11 cellular contexts compared by ENCODE assay signal in genomic region chr22:18070556-18071306, GRCh38. TPM values are rescaled to one million over a fixed set of nuclear protein-coding genes. Genes with fewer than 3 reads are reported as not detected.
A peak's percentile ranks its signal among the peaks of the same experiment; 100 is the strongest.
DNase-seq lines count a peak whose midpoint lies in the region; ATAC-seq and TF ChIP-seq lines count a peak whose summit lies in the region.
"Had no signal": no experiment of that assay in that cellular context is flagged by ENCODE, and none has a peak within 500 bp of the region (broad histone marks: within the 10 kb centered on the region; RNA-seq: fewer than 3 reads in every experiment).

No MANE protein-coding gene starts in this region.

- H3K27ac Mint-ChIP-seq in Calu3 (ENCODE audit: unreplicated experiment): peak overlapping the region; percentile 32
- peak overlapping the region in 5 of 6 donors; percentile 51 to 89 (median 88) for H3K27ac Mint-ChIP-seq in naive B cell

- TF ChIP-seq CTCF in Calu3 (IDR thresholded peaks at IDR 0.05; ENCODE audit: unreplicated experiment) (no peak), GM13977 (IDR thresholded peaks at IDR 0.05; ENCODE audit: extremely low read depth, insufficient read depth, missing control alignments) (peak; percentile 42), astrocyte of the spinal cord (IDR thresholded peaks at IDR 0.05; ENCODE audit: low read depth, low read length) (peak; percentile 27)

- no peaks in the 10 kb centered on the region for H3K27me3 Mint-ChIP-seq in Calu3 (ENCODE audit: unreplicated experiment)
- no peaks in the 10 kb centered on the region for H3K27me3 Mint-ChIP-seq in naive B cell
- H3K27me3 Mint-ChIP-seq: activated B cell treated with CpG ODN at 0.5 μM for 24 hours had no signal

- H3K4me3 Mint-ChIP-seq in Calu3 (ENCODE audit: low read depth, unreplicated experiment) (no peak overlapping the region), naive B cell (peak overlapping the region in 6 of 8 donors; percentile 17 to 89 (median 66))

- H3K36me3 Mint-ChIP-seq in Calu3 (ENCODE audit: insufficient read depth, unreplicated experiment) (no peaks in the 10 kb centered on the region), naive B cell (no peaks in the 10 kb centered on the region)

- in situ Hi-C loops in GM13977 (cut with MboI; ENCODE audit: low pct_unique_long_range_greater_than_20kb, low sequenced_read_pairs, unreplicated experiment) (loop anchor here (10.0 kb wide), 1 partner anchor 236 kb away; no protein-coding TSS in a partner anchor), astrocyte of the spinal cord (cut with HindIII; ENCODE audit: low sequenced_read_pairs) (no loop called here)

- ATAC-seq in naive B cell (ENCODE audit: low read depth in 2 of 2): no peak
- no peak for ATAC-seq in HG03045 (IDR thresholded peaks at IDR 0.05; ENCODE audit: unreplicated experiment)
- ATAC-seq in GM19324 (IDR thresholded peaks at IDR 0.05; ENCODE audit: low FRiP score, unreplicated experiment): no peak

- H3K4me1 Mint-ChIP-seq in Calu3 (ENCODE audit: low read depth, unreplicated experiment) (peaks cover 37% of the 10 kb centered on the region), naive B cell (peaks cover 47 to 81% (median 49%) of the 10 kb centered on the region in 3 donors)

- CTCF ChIA-PET in Calu3 (lab: Charles Lee): interaction anchor here (0.6 kb wide), 1 partner anchor 541 kb away, joined by 4 read pairs; no protein-coding TSS in a partner anchor

- DNase-seq in Calu3 (no peak), GM13977 (ENCODE audit: low spot score) (no peak), astrocyte of the spinal cord (ENCODE audit: low read depth, low spot score) (no peak), naive B cell (no peak), MV-4-11 (lab: John Stamatoyannopoulos, UW) (no peak)
- no peak for DNase-seq in effector CD4-positive, alpha-beta T cell
- DNase-seq: activated B cell treated with CpG ODN at 0.5 μM for 24 hours; activated naive CD4-positive, alpha-beta T cell treated with Interleukin-2 at 50 U/mL for 16 hours; nucleus accumbens had no signal

- intact Hi-C loops in Calu3 (cut with micrococcal nuclease; ENCODE audit: unreplicated experiment): loop anchor here (10.0 kb wide), 1 partner anchor 176 kb away; no protein-coding TSS in a partner anchor

- H3K9me3 Mint-ChIP-seq in Calu3 (ENCODE audit: low read depth, unreplicated experiment): no peaks in the 10 kb centered on the region
- no peaks in the 10 kb centered on the region for H3K9me3 Mint-ChIP-seq in naive B cell
- H3K9me3 Mint-ChIP-seq: activated B cell treated with CpG ODN at 0.5 μM for 24 hours had no signal

- BruUV-seq in Calu3 (replicated peaks; lab: Mats Ljungman, UMichigan): no TSS peak

- no peak overlapping the region for H3K4me3 ChIP-seq in astrocyte of the spinal cord (ENCODE audit: low read depth, low read length)

RNA-seq across cellular contexts. Expression of gene PEX26, which starts 7.1 kb away (rescaled TPM):
- 46.1 and 47.0 TPM in 2 replicates for total RNA-seq in Calu3 (2022)
- polyA plus RNA-seq in naive B cell (ENCODE audit: low read depth in 6 of 6): 1 to 10 TPM; 1.0 to 4.3 (median 2.4) TPM

RNA-seq across cellular contexts. Expression of gene TUBA8, which starts 39.9 kb away (rescaled TPM):
- total RNA-seq in Calu3 (2022): 2.4 and 2.6 TPM in 2 replicates
- polyA plus RNA-seq in naive B cell (ENCODE audit: low read depth in 6 of 6): 1 to 10 TPM in 3 of 6 donors, under 1 TPM in 2, not detected in 1; 0.78 to 2.4 (median 1.4) TPM

RNA-seq across cellular contexts. Expression of gene MICAL3, which starts 46.4 kb away (rescaled TPM):
- 60.6 and 71.3 TPM in 2 replicates for total RNA-seq in Calu3 (2022)
- 10 to 100 TPM; 10.9 to 28.0 (median 15.6) TPM for polyA plus RNA-seq in naive B cell (ENCODE audit: low read depth in 6 of 6)
